ENCODE assay signal across 9 cellular contexts in the genomic region with DNA sequence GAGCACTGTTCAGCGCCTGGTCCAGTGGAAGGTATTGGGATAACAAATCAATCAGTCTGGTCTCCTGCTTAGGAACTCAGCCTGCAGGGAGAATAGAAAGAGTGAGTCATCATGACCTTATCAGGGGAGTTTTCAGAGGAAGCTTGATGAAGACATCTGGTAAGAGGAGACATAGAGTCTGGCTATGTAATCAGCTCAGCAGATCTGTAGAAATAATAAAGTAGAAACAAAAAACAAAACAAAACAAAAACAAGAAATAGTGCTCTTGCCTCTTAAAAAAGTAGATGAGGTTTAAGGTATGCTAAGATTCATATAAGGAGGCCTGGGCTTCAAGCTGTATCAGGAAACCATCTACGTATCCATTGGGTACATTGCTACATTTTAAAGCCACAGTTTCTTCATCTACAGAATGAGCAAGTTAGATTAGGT. TPM values are rescaled to one million over a fixed set of nuclear protein-coding genes. Genes with fewer than 3 reads are reported as not detected.
DNase-seq lines count a peak whose midpoint lies in the region; TF ChIP-seq lines count a peak whose summit lies in the region.
"Had no signal": no experiment of that assay in that cellular context is flagged by ENCODE, and none has a peak within 500 bp of the region (broad histone marks: within the 10 kb centered on the region; RNA-seq: fewer than 3 reads in every experiment).

No MANE protein-coding gene starts in this region.

- intact Hi-C loops in dorsolateral prefrontal cortex (cut with DNase I) = no loop called here

- DNase-seq in AG09319 (ENCODE audit: extremely low read depth, low read depth) (peak; percentile 60), HPDE6-E6E7 (ENCODE audit: extremely low spot score) (peak; percentile 43), astrocyte of the hippocampus (ENCODE audit: low read depth, low spot score) (peak; percentile 12), lung microvascular endothelial cell (ENCODE audit: low read depth in 2 of 2) (peak; percentile 54 to 98), HK-2 (ENCODE audit: unreplicated experiment) (no peak), dorsolateral prefrontal cortex (no peak), hypothalamus (lab: John Stamatoyannopoulos, UW) (no peak), NCI-H510A (lab: John Stamatoyannopoulos, UW) (no peak)
- DNase-seq: NCI-H774 had no signal

- no peak overlapping the region for H3K27ac ChIP-seq in dorsolateral prefrontal cortex

- H3K27me3 ChIP-seq in dorsolateral prefrontal cortex = peaks cover 0 to 7% (median 0%) of the 10 kb centered on the region in 45 donors

- no peak overlapping the region for H3K4me3 ChIP-seq in dorsolateral prefrontal cortex

- TF ChIP-seq CTCF in AG09319 (IDR thresholded peaks at IDR 0.05; ENCODE audit: low read depth, low read length) (peak; percentile 8), dorsolateral prefrontal cortex (IDR thresholded peaks at IDR 0.05 in 54 of 56, conservative IDR thresholded peaks at IDR 0.05 in 2 of 56; ENCODE audit: low read depth in 1 of 56, partially characterized antibody in 56 of 56) (no peak)

RNA-seq across cellular contexts. Expression of a gene that starts 14.4 kb away (rescaled TPM):
- not detected in 2 replicates for total RNA-seq in lung microvascular endothelial cell
- under 1 TPM in 2 of 120 experiments, not detected in 118; 0.52 to 0.73 TPM for total RNA-seq in dorsolateral prefrontal cortex

RNA-seq across cellular contexts. Expression of a gene that starts 48.8 kb away (rescaled TPM):
- total RNA-seq in lung microvascular endothelial cell (not detected in 2 replicates), dorsolateral prefrontal cortex (under 1 TPM in 9 of 120 experiments, not detected in 111; 0.48 to 0.93 (median 0.86) TPM)

Comparison
In these comparisons a context has a peak if more than half of its experiments do, and no peak if none do; other contexts are left out.
1. DNase-seq: peak in AG09319 (single experiment), HPDE6-E6E7 (single experiment), astrocyte of the hippocampus (single experiment) and lung microvascular endothelial cell (2 of 2); none in HK-2 (single experiment), dorsolateral prefrontal cortex (0 of 10), hypothalamus (0 of 51) and NCI-H510A (single experiment).